In genomic region chr20:59779656-59780380, GRCh38 we compare ENCODE assay signal across 18 cellular contexts.
"Had no signal": no experiment of that assay in that cellular context is flagged by ENCODE, and none has a peak within 500 bp of the region (broad histone marks: within the 10 kb centered on the region; RNA-seq: fewer than 3 reads in every experiment).

No MANE protein-coding gene starts in this region.

- H3K36me3 Mint-ChIP-seq: memory B cell; stimulated activated memory B cell treated with anti-CD40 and anti-IgM and Interleukin-4, amounts not matched to agents 10 μg/mL and 1 μg/mL and 100 μg/mL, for 72 hours had no signal

- H3K27ac Mint-ChIP-seq: activated CD4-positive, alpha-beta T cell treated with anti-CD3 and anti-CD28 coated beads for 36 hours; activated naive CD8-positive, alpha-beta T cell treated with anti-CD3 and anti-CD28 coated beads, Interleukin-2, amount 50 U/mL, for 24 hours; activated T-helper 1 cell treated with anti-CD3 and anti-CD28 coated beads, Interleukin-12 subunit alpha, Interleukin-12 subunit beta, Interleukin-2, Interleukin-4 antibody, amounts not matched to agents 30 ng/mL and 10 ng/mL and 1 ng/mL, durations not matched to agents 14 hours and 24 hours and 36 hours; memory B cell; nephron progenitor cell; stimulated activated memory B cell treated with anti-CD40 and anti-IgM and Interleukin-4, amounts not matched to agents 10 μg/mL and 1 μg/mL and 100 μg/mL, for 72 hours had no signal

- H3K9me3 ChIP-seq: transverse colon had no signal

- H3K9me3 Mint-ChIP-seq: activated naive CD8-positive, alpha-beta T cell treated with anti-CD3 and anti-CD28 coated beads, Interleukin-2, amount 50 U/mL, for 24 hours; activated T-helper 1 cell treated with anti-CD3 and anti-CD28 coated beads, Interleukin-12 subunit alpha, Interleukin-12 subunit beta, Interleukin-2, Interleukin-4 antibody, amounts not matched to agents 30 ng/mL and 10 ng/mL and 1 ng/mL, durations not matched to agents 14 hours and 24 hours and 36 hours; memory B cell; stimulated activated memory B cell treated with anti-CD40 and anti-IgM and Interleukin-4, amounts not matched to agents 10 μg/mL and 1 μg/mL and 100 μg/mL, for 72 hours had no signal

- H3K4me3 Mint-ChIP-seq: activated CD4-positive, alpha-beta T cell treated with anti-CD3 and anti-CD28 coated beads for 36 hours; activated naive CD8-positive, alpha-beta T cell treated with anti-CD3 and anti-CD28 coated beads, Interleukin-2, amount 50 U/mL, for 24 hours; activated T-helper 1 cell treated with anti-CD3 and anti-CD28 coated beads, Interleukin-12 subunit alpha, Interleukin-12 subunit beta, Interleukin-2, Interleukin-4 antibody, amounts not matched to agents 30 ng/mL and 10 ng/mL and 1 ng/mL, durations not matched to agents 14 hours and 24 hours and 36 hours; memory B cell; nephron progenitor cell; stimulated activated memory B cell treated with anti-CD40 and anti-IgM and Interleukin-4, amounts not matched to agents 10 μg/mL and 1 μg/mL and 100 μg/mL, for 72 hours had no signal

- H3K36me3 ChIP-seq: transverse colon had no signal

- DNase-seq: activated CD4-positive, alpha-beta T cell treated with anti-CD3 and anti-CD28 coated beads for 36 hours; activated CD4-positive, alpha-beta T cell treated with anti-CD3 and anti-CD28 coated beads, Interleukin-2, amount 50 U/mL, for 4 hours; activated gamma-delta T cell; activated naive CD4-positive, alpha-beta T cell treated with anti-CD3 and anti-CD28 coated beads, Interleukin-2, amount 50 U/mL, for 16 hours; activated naive CD8-positive, alpha-beta T cell treated with anti-CD3 and anti-CD28 coated beads, Interleukin-2, amount 50 U/mL, for 24 hours; caudate nucleus; effector memory CD4-positive, alpha-beta T cell; hypothalamus; nephron progenitor cell; nucleus accumbens; stimulated activated CD4-positive, alpha-beta T cell treated with anti-CD3 and anti-CD28 coated beads, Interleukin-15, amount 100 ng/mL, for 24 hours; T-helper 1 cell; transverse colon had no signal

- H3K4me1 ChIP-seq: transverse colon had no signal

- H3K27me3 Mint-ChIP-seq: activated CD4-positive, alpha-beta T cell treated with anti-CD3 and anti-CD28 coated beads for 36 hours; activated naive CD8-positive, alpha-beta T cell treated with anti-CD3 and anti-CD28 coated beads, Interleukin-2, amount 50 U/mL, for 24 hours; stimulated activated memory B cell treated with anti-CD40 and anti-IgM and Interleukin-4, amounts not matched to agents 10 μg/mL and 1 μg/mL and 100 μg/mL, for 72 hours had no signal

- H3K4me3 ChIP-seq: smooth muscle cell, transverse colon had no signal

- ATAC-seq: activated CD4-positive, alpha-beta T cell treated with anti-CD3 and anti-CD28 coated beads for 36 hours; activated naive CD8-positive, alpha-beta T cell treated with anti-CD3 and anti-CD28 coated beads, Interleukin-2, amount 50 U/mL, for 24 hours; sciatic nerve; stimulated activated memory B cell treated with anti-CD40 and anti-IgM and Interleukin-4, amounts not matched to agents 10 μg/mL and 1 μg/mL and 100 μg/mL, for 72 hours had no signal

- H3K27me3 ChIP-seq: transverse colon had no signal

- H3K4me1 Mint-ChIP-seq: activated CD4-positive, alpha-beta T cell treated with anti-CD3 and anti-CD28 coated beads for 36 hours; activated naive CD8-positive, alpha-beta T cell treated with anti-CD3 and anti-CD28 coated beads, Interleukin-2, amount 50 U/mL, for 24 hours; memory B cell; nephron progenitor cell; stimulated activated memory B cell treated with anti-CD40 and anti-IgM and Interleukin-4, amounts not matched to agents 10 μg/mL and 1 μg/mL and 100 μg/mL, for 72 hours had no signal

- H3K4me2 ChIP-seq: smooth muscle cell had no signal

- H3K27ac ChIP-seq: transverse colon had no signal
